In genomic region chr18:79631096-79631507, GRCh38 we compare ENCODE assay signal across 1 cellular context.
TF ChIP-seq lines count a peak whose summit lies in the region.

No MANE protein-coding gene starts in this region.

TF ChIP-seq in H1, 55 proteins besides CTCF, POLR2A, EP300 and RAD21:
- no peak for TF ChIP-seq RXRA (IDR thresholded peaks at IDR 0.05; ENCODE audit: insufficient read depth, low read depth, low read length)
- no peak for TF ChIP-seq CBX5 (IDR thresholded peaks at IDR 0.05; ENCODE audit: low read depth, low read length)
- TF ChIP-seq BACH1 (IDR thresholded peaks at IDR 0.05; ENCODE audit: low read length): no peak
- no peak for TF ChIP-seq SP2 (IDR thresholded peaks at IDR 0.05; ENCODE audit: low read length)
- TF ChIP-seq BCL11A (IDR thresholded peaks at IDR 0.05; ENCODE audit: low read depth in 2 of 2, low read length in 2 of 2): no peak
- no peak for TF ChIP-seq ZNF274 (IDR thresholded peaks at IDR 0.05; ENCODE audit: borderline replicate concordance, extremely low read depth, low read length)
- no peak for TF ChIP-seq RFX5 (IDR thresholded peaks at IDR 0.05; ENCODE audit: borderline replicate concordance, low read depth, low read length)
